In genomic region chr6:87341899-87342298, GRCh38 we compare ENCODE assay signal across 15 cellular contexts. TPM values are rescaled to one million over a fixed set of nuclear protein-coding genes. Genes with fewer than 3 reads are reported as not detected.
DNase-seq lines count a peak whose midpoint lies in the region; ATAC-seq, FAIRE-seq and TF ChIP-seq lines count a peak whose summit lies in the region.
"Had no signal": no experiment of that assay in that cellular context is flagged by ENCODE, and none has a peak within 500 bp of the region (broad histone marks: within the 10 kb centered on the region; RNA-seq: fewer than 3 reads in every experiment).

No MANE protein-coding gene starts in this region.

- peaks cover 1% of the 10 kb centered on the region for H3K79me1 ChIP-seq in mesendoderm (ENCODE audit: low read length)

- H3K79me2 ChIP-seq in HepG2 (ENCODE audit: insufficient read depth, low read length) (no peaks in the 10 kb centered on the region), mesendoderm (ENCODE audit: control insufficient read depth, insufficient read depth, low read length) (no peaks in the 10 kb centered on the region)

- no peak overlapping the region for H3K18ac ChIP-seq in mesendoderm (ENCODE audit: low read length)

- H2BK15ac ChIP-seq in mesendoderm (replicated peaks; ENCODE audit: low read depth): no peak overlapping the region

- no peak overlapping the region for H3K56ac ChIP-seq in mesendoderm (ENCODE audit: low read length)

- no peak overlapping the region; the same call in 1 of the 2 replicates for H3K4me2 ChIP-seq in HepG2 (ENCODE audit: low read depth, low read length)
- H3K4me2 ChIP-seq in mesendoderm (ENCODE audit: low read length): no peak overlapping the region

- no peak overlapping the region for H2AK5ac ChIP-seq in mesendoderm (ENCODE audit: low read length)

- H2BK5ac ChIP-seq in mesendoderm (ENCODE audit: low read length): no peak overlapping the region

- no peak overlapping the region for H3K23ac ChIP-seq in mesendoderm (ENCODE audit: low read length)

- ATAC-seq in HepG2 (peak; percentile 61), right lobe of liver (no peak), GM21825 (IDR thresholded peaks at IDR 0.05; ENCODE audit: unreplicated experiment) (peak; percentile 93), HG03139 (IDR thresholded peaks at IDR 0.05; ENCODE audit: unreplicated experiment) (peak; percentile 83)
- ATAC-seq: PC-3 had no signal

- peaks cover 36% of the 10 kb centered on the region for H3K4me1 ChIP-seq in HepG2 (ENCODE audit: insufficient read depth, low read length)
- peaks cover 0 to 9% (median 0%) of the 10 kb centered on the region in 4 donors for H3K4me1 ChIP-seq in right lobe of liver
- no peaks in the 10 kb centered on the region; the same call in 1 of the 2 replicates for H3K4me1 ChIP-seq in BE2C
- H3K4me1 ChIP-seq in mesendoderm (ENCODE audit: control insufficient read depth, low read depth, low read length): no peaks in the 10 kb centered on the region

- BruUV-seq in HepG2 (replicated peaks; lab: Mats Ljungman, UMichigan): no TSS peak

- H3K27me3 ChIP-seq in HepG2 (ENCODE audit: control insufficient read depth in 1 of 2, insufficient read depth in 2 of 2, low read length in 2 of 2) (no peaks in the 10 kb centered on the region), right lobe of liver (no peaks in the 10 kb centered on the region), BE2C (no peaks in the 10 kb centered on the region), mesendoderm (ENCODE audit: insufficient read depth, low read length, poor library complexity) (no peaks in the 10 kb centered on the region)

- intact Hi-C loops in HepG2 (cut with micrococcal nuclease; ENCODE audit: unreplicated experiment): no loop called here
- intact Hi-C loops in right lobe of liver (cut with DNase I): no loop called here

- H3K4me3 ChIP-seq in HepG2 (replicated peaks in 1 of 3; ENCODE audit: insufficient read depth in 1 of 3, low read depth in 2 of 3, low read length in 3 of 3): no peak overlapping the region
- no peak overlapping the region for H3K4me3 ChIP-seq in right lobe of liver
- H3K4me3 ChIP-seq in BE2C (ENCODE audit: low read depth, low read length): no peak overlapping the region
- H3K4me3 ChIP-seq in mesendoderm (ENCODE audit: low read length): no peak overlapping the region

- WGBS in HepG2 (ENCODE audit: low lambda C conversion rate): 98% methylated on average over 1 of the region's 1 CpG
- 92% methylated on average over 1 of the region's 1 CpG for WGBS in right lobe of liver (ENCODE audit: insufficient coverage, low coverage, low lambda C conversion rate, missing lambda C conversion rate)
- WGBS in mesendoderm (ENCODE audit: extremely low coverage, insufficient coverage, low lambda C conversion rate): no CpG with 5 or more reads among the region's 1 CpG

- no peak for FAIRE-seq in HepG2 (lab: Jason Lieb, UNC)
- FAIRE-seq: colon had no signal

- no peak for TF ChIP-seq EP300 in HepG2 (IDR thresholded peaks at IDR 0.05; ENCODE audit: low read depth in 2 of 2, low read length in 2 of 2)
- no peak for TF ChIP-seq EP300 in HepG2 (CRISPR knock-in tag; IDR thresholded peaks at IDR 0.05; ENCODE audit: borderline replicate concordance)

- no peak for DNase-seq in HepG2 (ENCODE audit: low spot score)
- DNase-seq in right lobe of liver: no peak
- no peak for DNase-seq in BE2C
- DNase-seq in mesendoderm: no peak
- no peak for DNase-seq in anterior cingulate cortex (lab: John Stamatoyannopoulos, UW)
- no peak for DNase-seq in NCI-H1092 treated with DMSO at 0.1 percent for 48 hours (lab: John Stamatoyannopoulos, UW)
- DNase-seq: Caco-2, NCI-H2227 treated with DMSO at 0.1 percent for 48 hours, PC-3 had no signal

- no peak overlapping the region for H3K4ac ChIP-seq in mesendoderm (ENCODE audit: low read depth, low read length)

- TF ChIP-seq CTCF in HepG2 (CRISPR knock-in tag; IDR thresholded peaks at IDR 0.05): no peak
- no peak for TF ChIP-seq CTCF in right lobe of liver (IDR thresholded peaks at IDR 0.05)
- no peak for TF ChIP-seq CTCF in BE2C (IDR thresholded peaks at IDR 0.05; ENCODE audit: low read depth, low read length)

- no peak overlapping the region for H4K8ac ChIP-seq in mesendoderm (ENCODE audit: low read depth, low read length)

- in situ Hi-C loops in HepG2 (cut with HindIII; ENCODE audit: extremely low pct_ligation_motif_present, low pct_unique_long_range_greater_than_20kb): no loop called here

- H4K5ac ChIP-seq in mesendoderm (ENCODE audit: low read length): no peak overlapping the region

- no peak for TF ChIP-seq POLR2A in HepG2 (IDR thresholded peaks at IDR 0.05; ENCODE audit: insufficient read depth in 1 of 2, low read depth in 2 of 2, low read length in 2 of 2)
- TF ChIP-seq POLR2A in right lobe of liver (IDR thresholded peaks at IDR 0.05): no peak

- no peak for TF ChIP-seq RAD21 in HepG2 (CRISPR knock-in tag; IDR thresholded peaks at IDR 0.05)

- H3K9ac ChIP-seq in HepG2 (ENCODE audit: insufficient read depth, low read depth, low read length) (no peak overlapping the region), mesendoderm (ENCODE audit: low read length) (no peak overlapping the region)

- no peak overlapping the region for H2BK120ac ChIP-seq in mesendoderm (ENCODE audit: low read depth, low read length)

- no peaks in the 10 kb centered on the region for H3K9me3 ChIP-seq in HepG2 (ENCODE audit: low read length)
- H3K9me3 ChIP-seq in right lobe of liver: no peaks in the 10 kb centered on the region
- H3K9me3 ChIP-seq in BE2C: no peaks in the 10 kb centered on the region
- H3K9me3 ChIP-seq: Caco-2 had no signal

- no peak overlapping the region for H2AFZ ChIP-seq in HepG2 (ENCODE audit: low read length)

- POLR2A ChIA-PET in HepG2 (lab: Yijun Ruan, JAX): no interaction called here

- H3K36me3 ChIP-seq in HepG2 (replicated peaks in 1 of 2; ENCODE audit: control insufficient read depth in 1 of 2, insufficient read depth in 2 of 2, low read length in 2 of 2) (no peaks in the 10 kb centered on the region), right lobe of liver (no peaks in the 10 kb centered on the region), BE2C (no peaks in the 10 kb centered on the region), mesendoderm (ENCODE audit: control insufficient read depth, insufficient read depth, low read length) (no peaks in the 10 kb centered on the region)

- H3K27ac ChIP-seq in HepG2 (ENCODE audit: extremely low read length, insufficient read depth, low read length) (no peak overlapping the region), right lobe of liver (no peak overlapping the region), mesendoderm (ENCODE audit: low read depth, low read length) (no peak overlapping the region)
- H3K27ac ChIP-seq: 22Rv1 had no signal

- CTCF ChIA-PET in HepG2 (lab: Yijun Ruan, JAX; ENCODE audit: low intra/inter-chr PET ratio, low total read pairs): no interaction called here

- H4K20me1 ChIP-seq in HepG2 (ENCODE audit: insufficient read depth, low read length): no peaks in the 10 kb centered on the region

RNA-seq across cellular contexts. Expression of gene C6orf163, which starts 2.7 kb away (rescaled TPM):
- total RNA-seq in HepG2 (2016; rRNA removed; fragmentation: Illumina TruSeq; extraction: Trizol): 0.79 and 1.8 TPM in 2 replicates
- 0.51 and 0.79 TPM in 2 replicates for total RNA-seq in HepG2 (2016; cell fraction: cytosol; rRNA removed; fragmentation: Illumina TruSeq; extraction: Trizol; ENCODE audit: low read depth)
- total RNA-seq in HepG2 (2016; cell fraction: insoluble cytoplasmic fraction; rRNA removed; fragmentation: Illumina TruSeq; extraction: Trizol): 1.7 TPM in 1 of 2 replicates, not detected in the other
- 0.41 and 0.65 TPM in 2 replicates for total RNA-seq in HepG2 (2016; cell fraction: membrane; rRNA removed; fragmentation: Illumina TruSeq; extraction: Trizol)
- 3.7 and 5.6 TPM in 2 replicates for total RNA-seq in HepG2 (2016; cell fraction: nucleus; rRNA removed; fragmentation: Illumina TruSeq; extraction: Trizol)
- polyA plus RNA-seq in HepG2 (2011; rRNA removed): 0.62 and 1.0 TPM in 2 replicates
- polyA plus RNA-seq in HepG2 (2011; cell fraction: cytosol; rRNA removed): 0.04 and 0.12 TPM in 2 replicates
- 1.6 and 2.4 TPM in 2 replicates for polyA plus RNA-seq in HepG2 (2011; cell fraction: nucleus; rRNA removed)
- polyA plus RNA-seq in HepG2 (2012): 1.0 and 1.1 TPM in 2 replicates
- 0.25 and 0.34 TPM in 2 replicates for polyA plus RNA-seq in HepG2 (2016; cell fraction: cytosol; fragmentation: Illumina TruSeq; extraction: Trizol; ENCODE audit: low read depth)
- polyA plus RNA-seq in HepG2 (2016; cell fraction: insoluble cytoplasmic fraction; fragmentation: Illumina TruSeq; extraction: Trizol; ENCODE audit: low read depth): 0.59 and 0.89 TPM in 2 replicates
- 0.28 TPM in 1 of 2 replicates, not detected in the other for polyA plus RNA-seq in HepG2 (2016; cell fraction: membrane; fragmentation: Illumina TruSeq; extraction: Trizol; ENCODE audit: low read depth)
- 4.5 and 5.2 TPM in 2 replicates for polyA plus RNA-seq in HepG2 (2016; cell fraction: nucleus; fragmentation: Illumina TruSeq; extraction: Trizol; ENCODE audit: insufficient read depth, low read depth)
- polyA minus RNA-seq in HepG2 (2011; rRNA and poly(A)+ RNA removed; ENCODE audit: low replicate concordance): 0.33 and 0.40 TPM in 2 replicates
- 0.44 TPM in 1 of 2 replicates, not detected in the other for polyA minus RNA-seq in HepG2 (2011; cell fraction: cytosol; rRNA and poly(A)+ RNA removed)
- polyA minus RNA-seq in HepG2 (2011; cell fraction: nucleus; rRNA and poly(A)+ RNA removed): 7.3 and 10.1 TPM in 2 replicates
- 1 to 10 TPM in 4 of 6 experiments, under 1 TPM in 2; 0.55 to 1.7 (median 1.4) TPM for total RNA-seq in right lobe of liver
- not detected for polyA plus RNA-seq in BE2C (2012; ENCODE audit: insufficient read depth, insufficient read length, low read depth)
- polyA plus RNA-seq in mesendoderm (2013, experiment 1 of 2): 0.70 TPM
- polyA plus RNA-seq in mesendoderm (2013, experiment 2 of 2): 0.78 TPM
- total RNA-seq: M059J had no signal

RNA-seq across cellular contexts. Expression of gene GJB7, which starts 12.8 kb away (rescaled TPM):
- total RNA-seq in HepG2 (2016; rRNA removed; fragmentation: Illumina TruSeq; extraction: Trizol) (not detected in 2 replicates), right lobe of liver (not detected)
- total RNA-seq in HepG2 (2016; cell fraction: cytosol; rRNA removed; fragmentation: Illumina TruSeq; extraction: Trizol; ENCODE audit: low read depth): not detected in 2 replicates
- not detected in 2 replicates for total RNA-seq in HepG2 (2016; cell fraction: insoluble cytoplasmic fraction; rRNA removed; fragmentation: Illumina TruSeq; extraction: Trizol)
- total RNA-seq in HepG2 (2016; cell fraction: membrane; rRNA removed; fragmentation: Illumina TruSeq; extraction: Trizol): not detected in 2 replicates
- not detected in 2 replicates for total RNA-seq in HepG2 (2016; cell fraction: nucleus; rRNA removed; fragmentation: Illumina TruSeq; extraction: Trizol)
- not detected in 2 replicates for polyA plus RNA-seq in HepG2 (2011; rRNA removed)
- not detected in 2 replicates for polyA plus RNA-seq in HepG2 (2011; cell fraction: cytosol; rRNA removed)
- polyA plus RNA-seq in HepG2 (2011; cell fraction: nucleus; rRNA removed): not detected in 2 replicates
- polyA plus RNA-seq in HepG2 (2012): not detected in 2 replicates
- polyA plus RNA-seq in HepG2 (2016; cell fraction: cytosol; fragmentation: Illumina TruSeq; extraction: Trizol; ENCODE audit: low read depth): not detected in 2 replicates
- not detected in 2 replicates for polyA plus RNA-seq in HepG2 (2016; cell fraction: insoluble cytoplasmic fraction; fragmentation: Illumina TruSeq; extraction: Trizol; ENCODE audit: low read depth)
- polyA plus RNA-seq in HepG2 (2016; cell fraction: membrane; fragmentation: Illumina TruSeq; extraction: Trizol; ENCODE audit: low read depth): not detected in 2 replicates
- not detected in 2 replicates for polyA plus RNA-seq in HepG2 (2016; cell fraction: nucleus; fragmentation: Illumina TruSeq; extraction: Trizol; ENCODE audit: insufficient read depth, low read depth)
- not detected in 2 replicates for polyA minus RNA-seq in HepG2 (2011; rRNA and poly(A)+ RNA removed; ENCODE audit: low replicate concordance)
- polyA minus RNA-seq in HepG2 (2011; cell fraction: cytosol; rRNA and poly(A)+ RNA removed): not detected in 2 replicates
- not detected in 2 replicates for polyA minus RNA-seq in HepG2 (2011; cell fraction: nucleus; rRNA and poly(A)+ RNA removed)
- 0.26 TPM for polyA plus RNA-seq in BE2C (2012; ENCODE audit: insufficient read depth, insufficient read length, low read depth)
- 0.35 TPM for polyA plus RNA-seq in mesendoderm (2013, experiment 1 of 2)
- polyA plus RNA-seq in mesendoderm (2013, experiment 2 of 2): 0.36 TPM
- total RNA-seq: M059J, temporal lobe had no signal

RNA-seq across cellular contexts. Expression of gene SMIM8, which starts 19.5 kb away (rescaled TPM):
- 10.0 and 12.2 TPM in 2 replicates for total RNA-seq in HepG2 (2016; rRNA removed; fragmentation: Illumina TruSeq; extraction: Trizol)
- total RNA-seq in HepG2 (2016; cell fraction: cytosol; rRNA removed; fragmentation: Illumina TruSeq; extraction: Trizol; ENCODE audit: low read depth): 3.2 and 5.1 TPM in 2 replicates
- 10.9 and 16.1 TPM in 2 replicates for total RNA-seq in HepG2 (2016; cell fraction: insoluble cytoplasmic fraction; rRNA removed; fragmentation: Illumina TruSeq; extraction: Trizol)
- total RNA-seq in HepG2 (2016; cell fraction: membrane; rRNA removed; fragmentation: Illumina TruSeq; extraction: Trizol): 5.3 and 5.5 TPM in 2 replicates
- 9.9 and 11.3 TPM in 2 replicates for total RNA-seq in HepG2 (2016; cell fraction: nucleus; rRNA removed; fragmentation: Illumina TruSeq; extraction: Trizol)
- 3.9 and 4.8 TPM in 2 replicates for polyA plus RNA-seq in HepG2 (2011; rRNA removed)
- 1.4 and 2.2 TPM in 2 replicates for polyA plus RNA-seq in HepG2 (2011; cell fraction: cytosol; rRNA removed)
- polyA plus RNA-seq in HepG2 (2011; cell fraction: nucleus; rRNA removed): 2.2 and 3.6 TPM in 2 replicates
- polyA plus RNA-seq in HepG2 (2012): 5.3 and 7.3 TPM in 2 replicates
- 2.5 and 2.7 TPM in 2 replicates for polyA plus RNA-seq in HepG2 (2016; cell fraction: cytosol; fragmentation: Illumina TruSeq; extraction: Trizol; ENCODE audit: low read depth)
- 13.5 and 14.7 TPM in 2 replicates for polyA plus RNA-seq in HepG2 (2016; cell fraction: insoluble cytoplasmic fraction; fragmentation: Illumina TruSeq; extraction: Trizol; ENCODE audit: low read depth)
- 3.8 and 4.7 TPM in 2 replicates for polyA plus RNA-seq in HepG2 (2016; cell fraction: membrane; fragmentation: Illumina TruSeq; extraction: Trizol; ENCODE audit: low read depth)
- polyA plus RNA-seq in HepG2 (2016; cell fraction: nucleus; fragmentation: Illumina TruSeq; extraction: Trizol; ENCODE audit: insufficient read depth, low read depth): 8.7 and 9.5 TPM in 2 replicates
- 0.89 and 1.1 TPM in 2 replicates for polyA minus RNA-seq in HepG2 (2011; rRNA and poly(A)+ RNA removed; ENCODE audit: low replicate concordance)
- polyA minus RNA-seq in HepG2 (2011; cell fraction: cytosol; rRNA and poly(A)+ RNA removed): 2.3 and 5.1 TPM in 2 replicates
- polyA minus RNA-seq in HepG2 (2011; cell fraction: nucleus; rRNA and poly(A)+ RNA removed): 12.4 and 14.7 TPM in 2 replicates
- total RNA-seq in right lobe of liver: 1 to 10 TPM; 2.8 to 5.9 (median 4.3) TPM
- polyA plus RNA-seq in BE2C (2012; ENCODE audit: insufficient read depth, insufficient read length, low read depth): 8.2 TPM
- polyA plus RNA-seq in mesendoderm (2013, experiment 1 of 2): 6.7 TPM
- 6.3 TPM for polyA plus RNA-seq in mesendoderm (2013, experiment 2 of 2)

Comparison
In these comparisons a context has a peak if more than half of its experiments do, and no peak if none do; other contexts are left out.
1. ATAC-seq: peak in HepG2 (single experiment), GM21825 (single experiment) and HG03139 (single experiment); none in right lobe of liver (0 of 4).